Comparison of ENCODE assay signal across 9 cellular contexts in genomic region chr19:3671680-3672574, GRCh38. TPM values are rescaled to one million over a fixed set of nuclear protein-coding genes. Genes with fewer than 3 reads are reported as not detected.
DNase-seq lines count a peak whose midpoint lies in the region; TF ChIP-seq lines count a peak whose summit lies in the region.
"Had no signal": no experiment of that assay in that cellular context is flagged by ENCODE, and none has a peak within 500 bp of the region (broad histone marks: within the 10 kb centered on the region; RNA-seq: fewer than 3 reads in every experiment).

No MANE protein-coding gene starts in this region.

- DNase-seq in H7 (peak; percentile 82), immature natural killer cell (peak; percentile 56 to 61 (median 58)), DMS79 (lab: John Stamatoyannopoulos, UW) (no peak), NCI-H446 treated with DMSO at 0.1 percent for 48 hours (lab: John Stamatoyannopoulos, UW) (no peak), mammary epithelial cell (no peak)
- no peak for DNase-seq in activated T-helper 2 cell treated with anti-CD3 and anti-CD28 coated beads, Interferon-gamma antibody, Interleukin-2, Interleukin-4, amounts not matched to agents 10 μg/mL and 5 μg/mL and 100 μg/mL, durations not matched to agents 14 hours and 24 hours and 36 hours (ENCODE audit: low spot score)
- DNase-seq in stimulated activated CD8-positive, alpha-beta memory T cell treated with anti-CD3 and anti-CD28 coated beads, Interleukin-7, amount 100 ng/mL, for 4 hours (ENCODE audit: low read depth in 2 of 2), result peak; percentile 13 to 49
- DNase-seq in effector CD8-positive, alpha-beta T cell (lab: John Stamatoyannopoulos, UW), result no peak

- H4K20me1 ChIP-seq in mammary epithelial cell (ENCODE audit: insufficient read depth, low read length), result peaks cover 2% of the 10 kb centered on the region

- H3K27ac ChIP-seq in mammary epithelial cell (ENCODE audit: insufficient read depth, low read depth, low read length), result no peak overlapping the region

- CTCF ChIA-PET in mammary epithelial cell (lab: Charles Lee; ENCODE audit: low non-redundant PET), result no interaction called here

- no peak overlapping the region for H3K4me3 Mint-ChIP-seq in activated T-helper 2 cell treated with anti-CD3 and anti-CD28 coated beads, Interferon-gamma antibody, Interleukin-2, Interleukin-4, amounts not matched to agents 10 μg/mL and 5 μg/mL and 100 μg/mL, durations not matched to agents 14 hours and 24 hours and 36 hours (ENCODE audit: low read depth)
- peak overlapping the region; percentile 73 to 81 (median 77) for H3K4me3 Mint-ChIP-seq in immature natural killer cell

- H2AFZ ChIP-seq in mammary epithelial cell (ENCODE audit: low read depth, low read length), result no peak overlapping the region

- peaks cover 6% of the 10 kb centered on the region for H3K4me1 Mint-ChIP-seq in activated T-helper 2 cell treated with anti-CD3 and anti-CD28 coated beads, Interferon-gamma antibody, Interleukin-2, Interleukin-4, amounts not matched to agents 10 μg/mL and 5 μg/mL and 100 μg/mL, durations not matched to agents 14 hours and 24 hours and 36 hours (ENCODE audit: low read depth)
- peaks cover 33 to 46% of the 10 kb centered on the region in 2 donors for H3K4me1 Mint-ChIP-seq in immature natural killer cell

- H3K36me3 Mint-ChIP-seq in activated T-helper 2 cell treated with anti-CD3 and anti-CD28 coated beads, Interferon-gamma antibody, Interleukin-2, Interleukin-4, amounts not matched to agents 10 μg/mL and 5 μg/mL and 100 μg/mL, durations not matched to agents 14 hours and 24 hours and 36 hours (ENCODE audit: low read depth), result no peaks in the 10 kb centered on the region
- peaks cover 0 to under 1% (median 0%) of the 10 kb centered on the region in 3 donors for H3K36me3 Mint-ChIP-seq in immature natural killer cell

- no peaks in the 10 kb centered on the region for H3K9me3 ChIP-seq in mammary epithelial cell (replicated peaks; ENCODE audit: insufficient read depth, low read length)
- H3K9me3 ChIP-seq: HAP-1 had no signal

- H3K4me1 ChIP-seq in mammary epithelial cell (ENCODE audit: insufficient read depth, low read length), result peaks cover 21% of the 10 kb centered on the region
- H3K4me1 ChIP-seq: HAP-1 had no signal

- peaks cover 4% of the 10 kb centered on the region for H3K79me2 ChIP-seq in mammary epithelial cell (ENCODE audit: insufficient read depth, low read length)

- intact Hi-C loops in activated T-helper 2 cell treated with anti-CD3 and anti-CD28 coated beads, Interferon-gamma antibody, Interleukin-2, Interleukin-4, amounts not matched to agents 10 μg/mL and 5 μg/mL and 100 μg/mL, durations not matched to agents 14 hours and 24 hours and 36 hours (cut with micrococcal nuclease), result loop anchor here (2.0 kb wide), 1 partner anchor 29 kb away; the partner anchor contains the start of gene PIP5K1C
- intact Hi-C loops in mammary epithelial cell (cut with micrococcal nuclease), result no loop called here

- H3K27me3 ChIP-seq in H7 (ENCODE audit: control insufficient read depth, insufficient read depth, low read length), result no peaks in the 10 kb centered on the region
- H3K27me3 ChIP-seq in mammary epithelial cell (ENCODE audit: insufficient read depth, low read length), result no peaks in the 10 kb centered on the region

- H3K36me3 ChIP-seq in H7 (replicated peaks; ENCODE audit: control insufficient read depth, insufficient read depth, low read length) (no peaks in the 10 kb centered on the region), mammary epithelial cell (ENCODE audit: insufficient read depth, low read length) (no peaks in the 10 kb centered on the region)
- H3K36me3 ChIP-seq: HAP-1 had no signal

- TF ChIP-seq CTCF in mammary epithelial cell (conservative IDR thresholded peaks at IDR 0.05 in 1 of 2, IDR thresholded peaks at IDR 0.05 in 1 of 2; ENCODE audit: extremely low read depth in 1 of 2, insufficient read depth in 1 of 2, low read depth in 1 of 2, low read length in 2 of 2), result no peak

- WGBS in mammary epithelial cell (ENCODE audit: low coverage, missing lambda C conversion rate), result 85% methylated on average over 19 of the region's 40 CpGs

- no peak overlapping the region for H3K9ac ChIP-seq in mammary epithelial cell (ENCODE audit: insufficient read depth, low read length)

- no peak overlapping the region for H3K4me3 ChIP-seq in H7 (ENCODE audit: insufficient read depth, low read depth, low read length)
- H3K4me3 ChIP-seq in mammary epithelial cell (replicated peaks in 1 of 3; ENCODE audit: insufficient read depth in 1 of 3, low read depth in 2 of 3, low read length in 3 of 3), result no peak overlapping the region
- H3K4me3 ChIP-seq: HAP-1 had no signal

- no TSS peak for BruUV-seq in mammary epithelial cell (replicated peaks; lab: Mats Ljungman, UMichigan)

- no peaks in the 10 kb centered on the region for H3K27me3 Mint-ChIP-seq in activated T-helper 2 cell treated with anti-CD3 and anti-CD28 coated beads, Interferon-gamma antibody, Interleukin-2, Interleukin-4, amounts not matched to agents 10 μg/mL and 5 μg/mL and 100 μg/mL, durations not matched to agents 14 hours and 24 hours and 36 hours (ENCODE audit: low read depth)
- peaks cover 2 to 5% (median 2%) of the 10 kb centered on the region in 3 donors for H3K27me3 Mint-ChIP-seq in immature natural killer cell (ENCODE audit: low read depth in 3 of 3)

- in situ Hi-C loops in mammary epithelial cell (cut with MboI; ENCODE audit: low sequenced_read_pairs in 2 of 2), result no loop called here

- H3K9me3 Mint-ChIP-seq in activated T-helper 2 cell treated with anti-CD3 and anti-CD28 coated beads, Interferon-gamma antibody, Interleukin-2, Interleukin-4, amounts not matched to agents 10 μg/mL and 5 μg/mL and 100 μg/mL, durations not matched to agents 14 hours and 24 hours and 36 hours, result no peaks in the 10 kb centered on the region
- no peaks in the 10 kb centered on the region for H3K9me3 Mint-ChIP-seq in immature natural killer cell

- no peak overlapping the region for H3K4me2 ChIP-seq in mammary epithelial cell (ENCODE audit: insufficient read depth, low read depth, low read length)

- dilution Hi-C loops in mammary epithelial cell (cut with HindIII; ENCODE audit: low sequenced_read_pairs), result no loop called here

- peak overlapping the region; percentile 60 for H3K27ac Mint-ChIP-seq in activated T-helper 2 cell treated with anti-CD3 and anti-CD28 coated beads, Interferon-gamma antibody, Interleukin-2, Interleukin-4, amounts not matched to agents 10 μg/mL and 5 μg/mL and 100 μg/mL, durations not matched to agents 14 hours and 24 hours and 36 hours
- peak overlapping the region; percentile 77 to 95 (median 86) for H3K27ac Mint-ChIP-seq in immature natural killer cell

RNA-seq across cellular contexts. Expression of gene PIP5K1C, which starts 28.3 kb away (rescaled TPM):
- 13.7 and 15.6 TPM in 2 replicates for total RNA-seq in H7 (2014; rRNA removed; shearing (Covaris generic))
- 22.5 and 23.6 TPM in 2 replicates for total RNA-seq in activated T-helper 2 cell treated with anti-CD3 and anti-CD28 coated beads, Interferon-gamma antibody, Interleukin-2, Interleukin-4, amounts not matched to agents 10 μg/mL and 5 μg/mL and 100 μg/mL, durations not matched to agents 14 hours and 24 hours and 36 hours
- polyA plus RNA-seq in immature natural killer cell (10 to 100 TPM in 1 of 3 donors, 1 to 10 TPM in 1, not detected in 1; 4.3 to 25.7 TPM), mammary epithelial cell (8.9 TPM)
- 10 to 100 TPM; 22.5 to 26.7 TPM for total RNA-seq in mammary epithelial cell
- polyA minus RNA-seq in mammary epithelial cell, result 34.6 TPM

RNA-seq across cellular contexts. Expression of gene TJP3, which starts 36.3 kb away (rescaled TPM):
- total RNA-seq in H7 (2014; rRNA removed; shearing (Covaris generic)), result 10.7 and 18.8 TPM in 2 replicates
- total RNA-seq in activated T-helper 2 cell treated with anti-CD3 and anti-CD28 coated beads, Interferon-gamma antibody, Interleukin-2, Interleukin-4, amounts not matched to agents 10 μg/mL and 5 μg/mL and 100 μg/mL, durations not matched to agents 14 hours and 24 hours and 36 hours, result 0.41 and 0.48 TPM in 2 replicates
- polyA plus RNA-seq in immature natural killer cell (under 1 TPM in 1 of 3 donors, not detected in 2; 0.34 TPM), mammary epithelial cell (0.48 TPM)
- under 1 TPM; 0.50 to 0.54 TPM for total RNA-seq in mammary epithelial cell
- polyA minus RNA-seq in mammary epithelial cell, result 0.41 TPM

RNA-seq across cellular contexts. Expression of gene CACTIN, which starts 45.3 kb away (rescaled TPM):
- 44.0 and 46.4 TPM in 2 replicates for total RNA-seq in H7 (2014; rRNA removed; shearing (Covaris generic))
- 32.8 and 36.2 TPM in 2 replicates for total RNA-seq in activated T-helper 2 cell treated with anti-CD3 and anti-CD28 coated beads, Interferon-gamma antibody, Interleukin-2, Interleukin-4, amounts not matched to agents 10 μg/mL and 5 μg/mL and 100 μg/mL, durations not matched to agents 14 hours and 24 hours and 36 hours
- polyA plus RNA-seq in immature natural killer cell (10 to 100 TPM in 1 of 3 donors, 1 to 10 TPM in 2; 1.4 to 18.0 (median 5.6) TPM), mammary epithelial cell (14.4 TPM)
- total RNA-seq in mammary epithelial cell, result 10 to 100 TPM; 16.0 to 26.5 TPM
- polyA minus RNA-seq in mammary epithelial cell, result 11.2 TPM

Comparison
In these comparisons a context has a peak if more than half of its experiments do, and no peak if none do; other contexts are left out.
1. DNase-seq: peak in H7 (single experiment), immature natural killer cell (3 of 3) and stimulated activated CD8-positive, alpha-beta memory T cell treated with anti-CD3 and anti-CD28 coated beads, Interleukin-7, amount 100 ng/mL, for 4 hours (2 of 2); none in activated T-helper 2 cell treated with anti-CD3 and anti-CD28 coated beads, Interferon-gamma antibody, Interleukin-2, Interleukin-4, amounts not matched to agents 10 μg/mL and 5 μg/mL and 100 μg/mL, durations not matched to agents 14 hours and 24 hours and 36 hours (single experiment), DMS79 (single experiment), effector CD8-positive, alpha-beta T cell (single experiment), NCI-H446 treated with DMSO at 0.1 percent for 48 hours (single experiment) and mammary epithelial cell (single experiment).